Comparison of ENCODE assay signal across 23 cellular contexts in genomic region chr9:110531776-110532175, GRCh38. TPM values are rescaled to one million over a fixed set of nuclear protein-coding genes. Genes with fewer than 3 reads are reported as not detected.
A peak's percentile ranks its signal among the peaks of the same experiment; 100 is the strongest.
DNase-seq lines count a peak whose midpoint lies in the region; ATAC-seq, FAIRE-seq and TF ChIP-seq lines count a peak whose summit lies in the region.
"Had no signal": no experiment of that assay in that cellular context is flagged by ENCODE, and none has a peak within 500 bp of the region (broad histone marks: within the 10 kb centered on the region; RNA-seq: fewer than 3 reads in every experiment).

No MANE protein-coding gene starts in this region.

- H3K4me2 ChIP-seq in endothelial cell of umbilical vein (ENCODE audit: insufficient read depth, low read length), result no peak overlapping the region
- H3K4me2 ChIP-seq: smooth muscle cell had no signal

- FAIRE-seq in endothelial cell of umbilical vein (lab: Jason Lieb, UNC), result no peak
- FAIRE-seq: HTR-8/SVneo had no signal

- H3K36me3 ChIP-seq in endothelial cell of umbilical vein (ENCODE audit: control insufficient read depth in 2 of 2, extremely low read depth in 1 of 2, insufficient read depth in 2 of 2, low read length in 2 of 2), result no peaks in the 10 kb centered on the region
- H3K36me3 ChIP-seq: BE2C, heart right ventricle, transverse colon had no signal

- H3K9me3 ChIP-seq in endothelial cell of umbilical vein (replicated peaks; ENCODE audit: control insufficient read depth, insufficient read depth, low read length), result no peaks in the 10 kb centered on the region
- H3K9me3 ChIP-seq: BE2C, Caco-2, transverse colon had no signal

- H3K9me1 ChIP-seq in endothelial cell of umbilical vein (replicated peaks; ENCODE audit: control insufficient read depth, extremely low read depth, insufficient read depth, low read length), result no peaks in the 10 kb centered on the region

- H4K20me1 ChIP-seq in endothelial cell of umbilical vein (replicated peaks; ENCODE audit: control insufficient read depth, extremely low read depth, insufficient read depth, low read length), result no peaks in the 10 kb centered on the region

- no peak for ATAC-seq in GM19463 (IDR thresholded peaks at IDR 0.05; ENCODE audit: unreplicated experiment)
- ATAC-seq: activated CD4-positive, alpha-beta T cell treated with anti-CD3 and anti-CD28 coated beads for 36 hours; activated naive CD4-positive, alpha-beta T cell treated with anti-CD3 and anti-CD28 coated beads, Interleukin-2, amount 50 U/mL, for 72 hours; activated T-cell treated with anti-CD3 and anti-CD28 coated beads, Interleukin-2, amount 50 U/mL, for 72 hours; effector memory CD8-positive, alpha-beta T cell; heart right ventricle; left ventricle myocardium superior; Right ventricle myocardium inferior had no signal

- DNase-seq in GM03348 (ENCODE audit: low spot score) (peak; percentile 35), NCI-H2171 (lab: John Stamatoyannopoulos, UW) (peak; percentile 34), endothelial cell of umbilical vein (ENCODE audit: low read depth, low spot score) (peak; percentile 31), NCI-H345 treated with DMSO at 0.1 percent for 48 hours (lab: John Stamatoyannopoulos, UW; ENCODE audit: unreplicated experiment) (no peak)
- no peak for DNase-seq in stimulated activated CD4-positive, alpha-beta T cell treated with anti-CD3 and anti-CD28 coated beads, Interleukin-4, amount 100 ng/mL, for 1 hour
- DNase-seq in stimulated activated naive CD4-positive, alpha-beta T cell (lab: John Stamatoyannopoulos, UW), result no peak
- DNase-seq: activated CD4-positive, alpha-beta T cell treated with anti-CD3 and anti-CD28 coated beads for 36 hours; activated T-cell treated with anti-CD3 and anti-CD28 coated beads, Interleukin-2, amount 50 U/mL, for 72 hours; BE2C; Caco-2; effector memory CD8-positive, alpha-beta T cell; heart right ventricle; Karpas-422; left ventricle myocardium superior; NCI-H1417 treated with DMSO at 0.1 percent for 48 hours; stimulated activated CD4-positive, alpha-beta T cell treated with anti-CD3 and anti-CD28 coated beads, Interleukin-2, amount 100 ng/mL, for 48 hours; transverse colon had no signal

- POLR2A ChIA-PET in endothelial cell of umbilical vein (lab: Charles Lee), result no interaction called here

- dilution Hi-C loops in endothelial cell of umbilical vein (cut with MboI; ENCODE audit: extremely low pct_ligation_motif_present, low sequenced_read_pairs), result no loop called here

- no peak overlapping the region for H2AFZ ChIP-seq in endothelial cell of umbilical vein (ENCODE audit: low read depth, low read length)

- TF ChIP-seq CTCF in endothelial cell of umbilical vein (IDR thresholded peaks at IDR 0.05; ENCODE audit: extremely low read depth in 1 of 2, insufficient read depth in 1 of 2, low read depth in 1 of 2, low read length in 2 of 2), result no peak

- H3K9ac ChIP-seq in endothelial cell of umbilical vein (replicated peaks; ENCODE audit: extremely low read depth, insufficient read depth, low read length), result no peak overlapping the region

- no TSS peak for BruUV-seq in endothelial cell of umbilical vein (replicated peaks; lab: Mats Ljungman, UMichigan)

- H3K27ac ChIP-seq in endothelial cell of umbilical vein (ENCODE audit: insufficient read depth, low read depth, low read length), result no peak overlapping the region
- H3K27ac ChIP-seq: heart right ventricle, transverse colon had no signal

- no peaks in the 10 kb centered on the region for H3K4me1 ChIP-seq in endothelial cell of umbilical vein (ENCODE audit: control insufficient read depth, extremely low read depth, insufficient read depth, low read length)
- H3K4me1 ChIP-seq: BE2C, Caco-2 had no signal

- TF ChIP-seq POLR2A in endothelial cell of umbilical vein (IDR thresholded peaks at IDR 0.05; ENCODE audit: low read depth, low read length), result no peak

- intact Hi-C loops in endothelial cell of umbilical vein (cut with micrococcal nuclease), result no loop called here

- CTCF ChIA-PET in endothelial cell of umbilical vein (lab: Charles Lee), result interaction anchor here (1.0 to 1.1 kb wide), 2 partner anchors 8 to 70 kb away, joined by 3 to 5 read pairs; no protein-coding TSS in a partner anchor

- no peaks in the 10 kb centered on the region for H3K27me3 ChIP-seq in endothelial cell of umbilical vein (ENCODE audit: control insufficient read depth in 2 of 2, insufficient read depth in 2 of 2, low read length in 2 of 2)
- H3K27me3 ChIP-seq: BE2C, heart right ventricle, transverse colon had no signal

- H3K79me2 ChIP-seq in endothelial cell of umbilical vein (ENCODE audit: control insufficient read depth, insufficient read depth, low read length), result no peaks in the 10 kb centered on the region

- H3K4me3 ChIP-seq in endothelial cell of umbilical vein (replicated peaks in 1 of 3; ENCODE audit: insufficient read depth in 1 of 3, low read depth in 1 of 3, low read length in 3 of 3), result no peak overlapping the region
- H3K4me3 ChIP-seq: heart right ventricle, smooth muscle cell, transverse colon had no signal

TF ChIP-seq in endothelial cell of umbilical vein, 7 proteins besides CTCF, POLR2A, EP300 and RAD21:
- no peak for TF ChIP-seq MAX (IDR thresholded peaks at IDR 0.05; ENCODE audit: insufficient read depth, insufficient read length)

RNA-seq across cellular contexts. Expression of gene SVEP1, which starts 47.8 kb away (rescaled TPM):
- total RNA-seq in endothelial cell of umbilical vein, result 0.12 and 0.29 TPM in 2 replicates
- polyA plus RNA-seq in endothelial cell of umbilical vein, result 0.04 and 0.05 TPM in 2 replicates
- polyA plus RNA-seq in endothelial cell of umbilical vein (2011; cell fraction: cytosol; rRNA removed), result 0.01 and 0.03 TPM in 2 replicates
- polyA plus RNA-seq in endothelial cell of umbilical vein (2011; cell fraction: nucleus; rRNA removed), result 0.03 and 0.04 TPM in 2 replicates
- 0.04 and 0.05 TPM in 2 replicates for polyA plus RNA-seq in endothelial cell of umbilical vein (2012)
- 0.28 TPM in 1 of 2 replicates, not detected in the other for polyA minus RNA-seq in endothelial cell of umbilical vein
- not detected for polyA minus RNA-seq in endothelial cell of umbilical vein (2011; cell fraction: cytosol; rRNA and poly(A)+ RNA removed)
- polyA minus RNA-seq in endothelial cell of umbilical vein (2011; cell fraction: nucleus; rRNA and poly(A)+ RNA removed), result 0.14 and 0.19 TPM in 2 replicates
- total RNA-seq: activated CD4-positive, alpha-beta T cell treated with anti-CD3 and anti-CD28 coated beads for 36 hours; activated T-cell treated with anti-CD3 and anti-CD28 coated beads, Interleukin-2, amount 50 U/mL, for 72 hours; OCI-LY7 had no signal

Comparison
In these comparisons a context has a peak if more than half of its experiments do, and no peak if none do; other contexts are left out.
1. DNase-seq: peak in GM03348 (single experiment), NCI-H2171 (single experiment) and endothelial cell of umbilical vein (single experiment); none in stimulated activated CD4-positive, alpha-beta T cell treated with anti-CD3 and anti-CD28 coated beads, Interleukin-4, amount 100 ng/mL, for 1 hour (single experiment), NCI-H345 treated with DMSO at 0.1 percent for 48 hours (single experiment) and stimulated activated naive CD4-positive, alpha-beta T cell (0 of 6).